ENCODE assay signal across 8 cellular contexts in the genomic region with DNA sequence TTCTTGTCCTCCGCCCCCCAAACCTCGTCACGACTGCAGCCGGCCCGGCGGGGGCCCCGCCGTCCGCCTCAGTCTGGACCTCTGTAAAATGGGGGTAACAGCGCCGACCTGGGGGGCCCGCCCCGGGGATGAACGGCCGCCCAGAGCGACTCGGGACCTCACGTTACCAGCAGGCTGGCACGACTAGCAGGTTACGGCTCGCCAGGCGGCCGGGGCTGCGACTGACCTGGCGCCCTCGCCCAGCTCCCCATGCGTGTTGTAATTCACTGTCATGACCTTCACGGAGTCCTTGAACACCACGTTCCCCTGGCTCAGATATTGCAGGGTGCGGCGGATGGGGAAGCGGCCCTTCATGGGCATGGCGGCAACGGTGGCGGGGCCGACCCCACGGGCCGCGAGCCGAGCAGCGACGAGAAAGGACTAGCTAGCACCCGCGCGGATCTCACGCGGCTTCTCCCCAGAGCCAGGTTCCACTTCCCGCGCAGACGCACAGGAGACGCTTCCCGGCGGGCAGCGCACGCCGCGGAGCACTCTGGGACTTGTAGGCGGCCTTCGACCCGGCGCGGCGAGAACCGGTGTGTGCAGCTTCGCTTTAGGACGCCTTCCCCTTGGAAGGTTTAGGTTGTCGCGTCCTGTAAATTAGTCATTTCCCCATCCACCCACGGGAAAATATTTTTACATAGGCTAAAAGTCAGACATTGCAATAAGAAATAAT.
DNase-seq lines count a peak whose midpoint lies in the region; ATAC-seq and TF ChIP-seq lines count a peak whose summit lies in the region.

A gene (minus strand): TSS at position 481 of the 715 bp plus-strand sequence. CDS start 121 bp downstream, at position 360.

- TF ChIP-seq CTCF in VCaP (conservative IDR thresholded peaks at IDR 0.05): no peak

- in situ Hi-C loops in ACHN (cut with HindIII; ENCODE audit: low pct_ligation_motif_present, low pct_unique_long_range_greater_than_20kb, low sequenced_read_pairs): no loop called here
- in situ Hi-C loops in T47D (cut with HindIII; ENCODE audit: low pct_unique_long_range_greater_than_20kb, low sequenced_read_pairs): no loop called here

- DNase-seq in ACHN (peak; percentile 90), NCI-H2196 (lab: John Stamatoyannopoulos, UW; ENCODE audit: unreplicated experiment) (peak; percentile 68), T47D (ENCODE audit: low read depth in 1 of 2, low spot score in 1 of 2) (peak; percentile 97 to 98)

- ATAC-seq in GM18873 (IDR thresholded peaks at IDR 0.05; ENCODE audit: low FRiP score, unreplicated experiment): peak; percentile 90
- ATAC-seq in HG03135 (IDR thresholded peaks at IDR 0.05; ENCODE audit: unreplicated experiment): peak; percentile 93

- H3K9ac ChIP-seq in iPS-20b (ENCODE audit: low read depth, low read length): peak within 1 kb of the TSS; percentile 97

- no peaks in the 10 kb centered on the region for H3K4me1 ChIP-seq in iPS-20b (ENCODE audit: insufficient read depth, low read length)

- peaks cover 2% of the 10 kb centered on the region for H3K36me3 ChIP-seq in iPS-20b (ENCODE audit: insufficient read depth, low read depth, low read length)

- peak within 1 kb of the TSS; percentile 94 for H3K27ac ChIP-seq in VCaP
- H3K27ac ChIP-seq in iPS-20b (ENCODE audit: low read length): peak within 1 kb of the TSS; percentile 70
- peak within 1 kb of the TSS; percentile 47 to 96 (median 89) for H3K27ac ChIP-seq in skin epidermis

- no peaks in the 10 kb centered on the region for H3K9me3 ChIP-seq in iPS-20b (ENCODE audit: insufficient read depth, low read depth, low read length)

- 0 out of 2 replicates have a peak, but pooled peaks cover 4% of the 10 kb centered on the region for H3K27me3 ChIP-seq in iPS-20b (ENCODE audit: insufficient read depth, low read length)

- H3K4me3 ChIP-seq in iPS-20b (ENCODE audit: low read length): peak within 1 kb of the TSS; percentile 96
- H3K4me3 ChIP-seq in skin epidermis: peak within 1 kb of the TSS; percentile 78 to 96 (median 92)

Comparison
In these comparisons a context has a peak if more than half of its experiments do, and no peak if none do; other contexts are left out.
1. Peak in every context shown above with its lines: DNase-seq, ATAC-seq, H3K4me3 ChIP-seq and H3K27ac ChIP-seq.